In genomic region chr11:76337469-76337868, GRCh38 we compare ENCODE assay signal across 25 cellular contexts.
"Had no signal": no experiment of that assay in that cellular context is flagged by ENCODE, and none has a peak within 500 bp of the region (broad histone marks: within the 10 kb centered on the region; RNA-seq: fewer than 3 reads in every experiment).

No MANE protein-coding gene starts in this region.

- FAIRE-seq: endothelial cell of umbilical vein, keratinocyte, urothelium cell line had no signal

- H3K4me1 ChIP-seq: body of pancreas had no signal

- ATAC-seq: activated CD8-positive, alpha-beta T cell treated with anti-CD3 and anti-CD28 coated beads for 36 hours; activated naive CD4-positive, alpha-beta T cell treated with anti-CD3 and anti-CD28 coated beads, Interleukin-2, amount 50 U/mL, for 72 hours; activated T-cell treated with anti-CD3 and anti-CD28 coated beads, Interleukin-2, amount 50 U/mL, for 4 hours; body of pancreas; gastroesophageal sphincter; left cardiac atrium; sciatic nerve; stimulated activated effector memory CD8-positive, alpha-beta T cell treated with anti-CD3 and anti-CD28 coated beads, Interleukin-12 subunit alpha, Interleukin-12 subunit beta, amount 100 ng/mL, for 72 hours had no signal

- DNase-seq: activated CD4-positive, alpha-beta T cell treated with anti-CD3 and anti-CD28 coated beads, Interleukin-2, amount 10 ng/mL, durations not matched to agents 24 days and 14 days; activated CD4-positive, CD25-positive, alpha-beta regulatory T cell treated with anti-CD3 and anti-CD28 coated beads, Interleukin-2, amount 50 U/mL, for 72 hours; activated CD8-positive, alpha-beta T cell treated with anti-CD3 and anti-CD28 coated beads for 36 hours; activated naive CD4-positive, alpha-beta T cell; activated T-cell treated with anti-CD3 and anti-CD28 coated beads, Interleukin-2, amount 50 U/mL, for 4 hours; body of pancreas; cerebellar nuclear complex; hippocampal formation; left cardiac atrium; mammary epithelial cell; ovary; stimulated activated CD4-positive, alpha-beta T cell treated with anti-CD3 and anti-CD28 coated beads, Interleukin-12 subunit alpha, Interleukin-12 subunit beta, amount 100 ng/mL, for 4 hours; stimulated activated CD4-positive, alpha-beta T cell treated with anti-CD3 and anti-CD28 coated beads, Interleukin-4, amount 100 ng/mL, for 1 hour; T-helper 2 cell; trophoblast cell had no signal

- H3K27ac ChIP-seq: body of pancreas, ovary had no signal

- H3K27me3 ChIP-seq: body of pancreas, gastroesophageal sphincter, ovary had no signal

- H3K36me3 ChIP-seq: gastroesophageal sphincter, ovary, thoracic aorta had no signal

- H3K4me3 ChIP-seq: body of pancreas, coronary artery, gastroesophageal sphincter, ovary, skin epidermis, thoracic aorta had no signal

- H3K9me3 ChIP-seq: gastroesophageal sphincter, ovary, thoracic aorta had no signal
